In genomic region chr20:53942121-53942816, GRCh38 we compare ENCODE assay signal across 8 cellular contexts.
DNase-seq lines count a peak whose midpoint lies in the region; ATAC-seq, FAIRE-seq and TF ChIP-seq lines count a peak whose summit lies in the region.
"Had no signal": no experiment of that assay in that cellular context is flagged by ENCODE, and none has a peak within 500 bp of the region (broad histone marks: within the 10 kb centered on the region; RNA-seq: fewer than 3 reads in every experiment).

No MANE protein-coding gene starts in this region.

- no peaks in the 10 kb centered on the region for H3K79me1 ChIP-seq in H1 (ENCODE audit: low read depth, low read length)

- H4K5ac ChIP-seq in H1 (ENCODE audit: insufficient read length, low read depth, low read length): no peak overlapping the region

- peak overlapping the region; percentile 0; the same call in 1 of the 2 replicates for H4K8ac ChIP-seq in H1 (ENCODE audit: extremely low read depth, insufficient read depth, low read length)

- no peak overlapping the region for H3K23ac ChIP-seq in H1 (ENCODE audit: insufficient read length)

- H3K36me3 ChIP-seq in H1 (ENCODE audit: control insufficient read depth in 2 of 4, insufficient read depth in 4 of 4, low read length in 3 of 4) (no peaks in the 10 kb centered on the region), smooth muscle cell (ENCODE audit: low read depth) (no peaks in the 10 kb centered on the region)
- H3K36me3 ChIP-seq: colonic mucosa had no signal

- H3K18ac ChIP-seq in H1 (ENCODE audit: extremely low read depth, low read length): peak overlapping the region; percentile 62

- no peak overlapping the region; a peak in 3 of 7 replicates for H3K9ac ChIP-seq in H1 (replicated peaks in 1 of 4; ENCODE audit: extremely low read depth in 1 of 4, low read depth in 3 of 4, low read length in 3 of 4)
- H3K9ac ChIP-seq in smooth muscle cell (ENCODE audit: low read depth): peak overlapping the region; percentile 0

- H3K4me1 ChIP-seq in H1 (replicated peaks in 1 of 4; ENCODE audit: control insufficient read depth in 3 of 4, insufficient read depth in 4 of 4, low read length in 3 of 4) (peaks cover 3 to 22% (median 15%) of the 10 kb centered on the region in 4 experiments), smooth muscle cell (ENCODE audit: low read depth) (peaks cover 34% of the 10 kb centered on the region)

- TF ChIP-seq CTCF in H1 (IDR thresholded peaks at IDR 0.05; ENCODE audit: control extremely low read depth in 1 of 3, insufficient read depth in 1 of 3, low read depth in 1 of 3, low read length in 3 of 3) (no peak), smooth muscle cell (IDR thresholded peaks at IDR 0.05; ENCODE audit: borderline replicate concordance, insufficient read depth, poor library complexity, severe bottlenecking) (no peak)

- CTCF ChIA-PET in H1 (lab: Charles Lee; ENCODE audit: partially characterized antibody): interaction anchor here (0.6 to 8.8 kb wide), 19 partner anchors 13 to 549 kb away, joined by 3 to 102 read pairs (median 3); no protein-coding TSS in a partner anchor

- H3K27ac ChIP-seq in H1 (ENCODE audit: low read depth, low read length) (peak overlapping the region; percentile 50), smooth muscle cell (ENCODE audit: low read depth) (peak overlapping the region; percentile 96)

- no peaks in the 10 kb centered on the region for H3K23me2 ChIP-seq in H1 (ENCODE audit: low read depth, low read length)

- H3K9me3 ChIP-seq in H1 (ENCODE audit: insufficient read depth in 2 of 2, low read depth in 1 of 2, low read length in 1 of 2) (no peaks in the 10 kb centered on the region), smooth muscle cell (replicated peaks; ENCODE audit: low read depth) (no peaks in the 10 kb centered on the region)
- H3K9me3 ChIP-seq: colonic mucosa had no signal

- H2AFZ ChIP-seq in H1 (ENCODE audit: low read length): peak overlapping the region; percentile 29
- H2AFZ ChIP-seq in smooth muscle cell (ENCODE audit: low read depth): peak overlapping the region; percentile 20

- POLR2A ChIA-PET in H1 (lab: Charles Lee; ENCODE audit: partially characterized antibody): interaction anchor here (0.6 to 1.5 kb wide), 7 partner anchors 9 to 348 kb away, joined by 3 to 4 read pairs (median 3); partner anchors contain the start of gene ZNF217

- peak overlapping the region; percentile 96; the same call in 1 of the 2 replicates for H2BK20ac ChIP-seq in H1 (ENCODE audit: low read length)

- peak in 1 of 2 experiments; percentile 71; a peak in 1 of 3 replicates for TF ChIP-seq EP300 in H1 (IDR thresholded peaks at IDR 0.05; ENCODE audit: borderline replicate concordance in 1 of 2, low read depth in 2 of 2, low read length in 2 of 2)

- no peaks in the 10 kb centered on the region for H3K27me3 ChIP-seq in H1 (replicated peaks in 1 of 4; ENCODE audit: control insufficient read depth in 3 of 4, extremely low read depth in 1 of 4, insufficient read depth in 3 of 4, low read length in 3 of 4)
- H3K27me3 ChIP-seq in smooth muscle cell (ENCODE audit: low read depth): no peaks in the 10 kb centered on the region
- H3K27me3 ChIP-seq: colonic mucosa had no signal

- H2BK12ac ChIP-seq in H1 (ENCODE audit: low read depth, low read length): peak overlapping the region; percentile 45

- peak overlapping the region; percentile 1 for H2BK120ac ChIP-seq in H1 (replicated peaks; ENCODE audit: low read depth, low read length)

- WGBS in H1 (ENCODE audit: extremely low coverage in 1 of 2, insufficient coverage in 1 of 2, insufficient read length in 1 of 2, insufficient replicate concordance in 2 of 2, low coverage in 1 of 2, low lambda C conversion rate in 2 of 2, missing lambda C conversion rate in 1 of 2), 2 experiments: 47% methylated on average over 12 of the region's 12 CpGs; no CpG with 5 or more reads in 1 of the 2 experiments
- WGBS in smooth muscle cell (ENCODE audit: low lambda C conversion rate): 56% methylated on average over 12 of the region's 12 CpGs

- peak; percentile 38 to 80 for TF ChIP-seq POLR2A in H1 (IDR thresholded peaks at IDR 0.05; ENCODE audit: control extremely low read depth in 1 of 2, low read depth in 2 of 2, low read length in 2 of 2)

- H3K4me2 ChIP-seq in H1 (ENCODE audit: insufficient read depth in 1 of 2, low read depth in 2 of 2, low read length in 2 of 2) (peak overlapping the region; percentile 14 to 21; a peak in 3 of 4 replicates), smooth muscle cell (no peak overlapping the region)

- ATAC-seq in GM19324 (IDR thresholded peaks at IDR 0.05; ENCODE audit: low FRiP score, unreplicated experiment): peak; percentile 56
- ATAC-seq in HG02938 (IDR thresholded peaks at IDR 0.05; ENCODE audit: unreplicated experiment): no peak

- H3K56ac ChIP-seq in H1 (replicated peaks; ENCODE audit: insufficient read length, low read depth, low read length): no peak overlapping the region

- H2BK5ac ChIP-seq in H1 (ENCODE audit: low read depth, low read length): peak overlapping the region; percentile 61; the same call in 1 of the 2 replicates

- H2AK5ac ChIP-seq in H1 (ENCODE audit: low read depth, low read length): peak overlapping the region; percentile 70; the same call in 1 of the 2 replicates

- no peaks in the 10 kb centered on the region for H3K79me2 ChIP-seq in H1 (ENCODE audit: control insufficient read depth in 1 of 2, insufficient read depth in 2 of 2, low read length in 2 of 2)
- H3K79me2 ChIP-seq in smooth muscle cell (ENCODE audit: low read depth): no peaks in the 10 kb centered on the region

- peaks cover 3% of the 10 kb centered on the region for H3F3A ChIP-seq in smooth muscle cell (ENCODE audit: low read depth)

- peak overlapping the region in 1 of 4 experiments; percentile 4; a peak in 1 of 8 replicates for H3K4me3 ChIP-seq in H1 (ENCODE audit: extremely low read depth in 1 of 4, insufficient read depth in 2 of 4, low read depth in 3 of 4, low read length in 4 of 4)
- no peak overlapping the region for H3K4me3 ChIP-seq in smooth muscle cell
- H3K4me3 ChIP-seq: colonic mucosa had no signal

- H3K4ac ChIP-seq in H1 (replicated peaks; ENCODE audit: insufficient read length, low read depth, low read length): no peak overlapping the region

- no peak overlapping the region for H3K14ac ChIP-seq in H1 (ENCODE audit: insufficient read length)

- H4K91ac ChIP-seq in H1 (replicated peaks; ENCODE audit: insufficient read length, low read length): peak overlapping the region; percentile 64

- no peak for TF ChIP-seq RAD21 in H1 (IDR thresholded peaks at IDR 0.05 in 1 of 2, conservative IDR thresholded peaks at IDR 0.05 in 1 of 2; ENCODE audit: low read depth in 2 of 2, low read length in 2 of 2)

- no peak for DNase-seq in HTR-8/SVneo (ENCODE audit: insufficient read length, low spot score)
- DNase-seq in H1 (ENCODE audit: low read depth in 1 of 2, low spot score in 2 of 2): peak in 1 of 2 experiments; percentile 63
- no peak for DNase-seq in smooth muscle cell (lab: John Stamatoyannopoulos, UW; ENCODE audit: unreplicated experiment)
- no peak for DNase-seq in activated T-cell treated with anti-CD3 and anti-CD28 coated beads, Interleukin-2, amount 50 U/mL, for 48 hours
- no peak for DNase-seq in NCI-H510A treated with DMSO at 0.1 percent for 48 hours (lab: John Stamatoyannopoulos, UW)
- DNase-seq: colonic mucosa had no signal

- FAIRE-seq in HTR-8/SVneo (lab: Jason Lieb, UNC) (peak; percentile 88), H1 (lab: Jason Lieb, UNC) (no peak)

- no peaks in the 10 kb centered on the region for H4K20me1 ChIP-seq in H1 (replicated peaks in 1 of 2; ENCODE audit: control insufficient read depth in 1 of 2, insufficient read depth in 2 of 2, low read length in 2 of 2)
- H4K20me1 ChIP-seq in smooth muscle cell (ENCODE audit: low read depth): no peaks in the 10 kb centered on the region

- peak overlapping the region; percentile 73 for H2BK15ac ChIP-seq in H1 (ENCODE audit: low read length)

TF ChIP-seq in H1, 55 proteins besides CTCF, POLR2A, EP300 and RAD21:
- no peak for TF ChIP-seq SP2 (IDR thresholded peaks at IDR 0.05; ENCODE audit: low read length)
- TF ChIP-seq YY1 (IDR thresholded peaks at IDR 0.05; ENCODE audit: low read depth, low read length): peak; percentile 85
- TF ChIP-seq SIRT6 (IDR thresholded peaks at IDR 0.05; ENCODE audit: low read length): no peak
- peak; percentile 53 for TF ChIP-seq TAF7 (optimal IDR thresholded peaks at IDR 0.05; ENCODE audit: borderline replicate concordance, low read depth, low read length)
- peak; percentile 58; the same call in 1 of the 2 replicates for TF ChIP-seq RBBP5 (IDR thresholded peaks at IDR 0.05; ENCODE audit: borderline replicate concordance, low read depth, low read length)
- peak; percentile 68 for TF ChIP-seq MAX (IDR thresholded peaks at IDR 0.05)
- TF ChIP-seq E2F6 (IDR thresholded peaks at IDR 0.05): 0 out of 2 replicates have a peak, but pooled peaks have one; percentile 25
- peak; percentile 53 for TF ChIP-seq ASH2L (IDR thresholded peaks at IDR 0.05; ENCODE audit: low read length)
- no peak for TF ChIP-seq CHD2 (IDR thresholded peaks at IDR 0.05; ENCODE audit: low read length)
- no peak for TF ChIP-seq PHF8 (conservative IDR thresholded peaks at IDR 0.05; ENCODE audit: low read depth, low read length)
- TF ChIP-seq SP1 (IDR thresholded peaks at IDR 0.05; ENCODE audit: low read depth, low read length): peak; percentile 54
- TF ChIP-seq TBP (IDR thresholded peaks at IDR 0.05; ENCODE audit: low read depth, low read length): peak; percentile 42; the same call in 1 of the 2 replicates
- peak; percentile 66 for TF ChIP-seq POLR2AphosphoS5 (IDR thresholded peaks at IDR 0.05; ENCODE audit: low read depth, low read length)
- TF ChIP-seq TCF12 (IDR thresholded peaks at IDR 0.05; ENCODE audit: low read depth, low read length): peak; percentile 84; the same call in 1 of the 2 replicates
- 0 out of 2 replicates have a peak, but pooled peaks have one; percentile 41 for TF ChIP-seq JUND (IDR thresholded peaks at IDR 0.05; ENCODE audit: low read length)
- TF ChIP-seq EZH2 (IDR thresholded peaks at IDR 0.05; ENCODE audit: low read depth, low read length, severe bottlenecking): no peak
- peak; percentile 51; the same call in 1 of the 2 replicates for TF ChIP-seq TAF1 (IDR thresholded peaks at IDR 0.05; ENCODE audit: low read depth, low read length)
